In genomic region chr7:82234457-82235049, GRCh38 we compare ENCODE assay signal across 8 cellular contexts.
DNase-seq lines count a peak whose midpoint lies in the region; ATAC-seq and TF ChIP-seq lines count a peak whose summit lies in the region.

No MANE protein-coding gene starts in this region.

- no peaks in the 10 kb centered on the region for H4K20me1 ChIP-seq in SK-N-SH (ENCODE audit: insufficient read depth)

- H3K4me2 ChIP-seq in SK-N-SH, result no peak overlapping the region

- no peak overlapping the region for H3K9ac ChIP-seq in SK-N-SH

- H3K27ac ChIP-seq in SK-N-SH (ENCODE audit: low read depth in 2 of 2, low read length in 1 of 2) (peak overlapping the region in 1 of 2 experiments; percentile 69; a peak in 2 of 4 replicates), thyroid gland (no peak overlapping the region)

- no peak for ATAC-seq in GM18861 (IDR thresholded peaks at IDR 0.05; ENCODE audit: unreplicated experiment)

- H3K36me3 ChIP-seq in SK-N-SH (replicated peaks in 1 of 2; ENCODE audit: control insufficient read depth in 1 of 2, insufficient read depth in 2 of 2, low read length in 1 of 2) (no peaks in the 10 kb centered on the region), thyroid gland (no peaks in the 10 kb centered on the region)

- H3K4me1 ChIP-seq in SK-N-SH (ENCODE audit: control insufficient read depth in 1 of 2, insufficient read depth in 2 of 2, low read depth in 1 of 2, low read length in 1 of 2), result peaks cover 13 to 30% of the 10 kb centered on the region in 2 experiments; a peak in 3 of 4 replicates
- no peaks in the 10 kb centered on the region for H3K4me1 ChIP-seq in thyroid gland

- CTCF ChIA-PET in SK-N-SH (lab: Yijun Ruan, JAX), result interaction anchor here (0.6 to 2.8 kb wide), 58 partner anchors 8 to 734 kb away, joined by 3 to 29 read pairs (median 4); no protein-coding TSS in a partner anchor

- no peaks in the 10 kb centered on the region for H3K79me2 ChIP-seq in SK-N-SH (ENCODE audit: insufficient read depth)

- POLR2A ChIA-PET in SK-N-SH (lab: Yijun Ruan, JAX), result no interaction called here

- no peak for TF ChIP-seq POLR2A in thyroid gland (IDR thresholded peaks at IDR 0.05)

- H3K9me2 ChIP-seq in SK-N-SH, result no peaks in the 10 kb centered on the region

- no peaks in the 10 kb centered on the region for H3K27me3 ChIP-seq in SK-N-SH (ENCODE audit: insufficient read depth)
- no peaks in the 10 kb centered on the region for H3K27me3 ChIP-seq in thyroid gland

- TF ChIP-seq CTCF in GM12872 (IDR thresholded peaks at IDR 0.05; ENCODE audit: insufficient read depth, low read depth, low read length), result peak; percentile 39; the same call in 2 of the 3 replicates
- TF ChIP-seq CTCF in SK-N-SH (IDR thresholded peaks at IDR 0.05), result peak; percentile 97
- peak in 5 of 6 experiments; percentile 31 to 71 (median 58) for TF ChIP-seq CTCF in thyroid gland (IDR thresholded peaks at IDR 0.05)

- peaks cover 12% of the 10 kb centered on the region for H3F3A ChIP-seq in SK-N-SH (replicated peaks; ENCODE audit: insufficient read depth)

- DNase-seq in NCI-H1092 (lab: John Stamatoyannopoulos, UW) (peak; percentile 42), SK-N-SH (peak; percentile 22), foreskin melanocyte (peak; percentile 18), thyroid gland (no peak), HPDE6-E6E7 (ENCODE audit: extremely low spot score) (no peak)
- DNase-seq in activated CD4-positive, CD25-positive, alpha-beta regulatory T cell (lab: John Stamatoyannopoulos, UW), result no peak

- H3K9me3 ChIP-seq in SK-N-SH (no peaks in the 10 kb centered on the region), thyroid gland (no peaks in the 10 kb centered on the region)

- intact Hi-C loops in thyroid gland (cut with DNase I), result loop anchor here (10.0 kb wide), 1 partner anchor 240 kb away; no protein-coding TSS in a partner anchor

- 33% methylated on average over 4 of the region's 4 CpGs for WGBS in SK-N-SH (ENCODE audit: low lambda C conversion rate)
- 47 to 53% methylated on average over 4 of the region's 4 CpGs for WGBS in thyroid gland, 2 donors

- H3K4me3 ChIP-seq in SK-N-SH (ENCODE audit: low read depth in 2 of 2, low read length in 1 of 2), result no peak overlapping the region
- no peak overlapping the region for H3K4me3 ChIP-seq in thyroid gland (replicated peaks in 1 of 3)

- peak in 1 of 2 experiments; percentile 9; a peak in 1 of 4 replicates for TF ChIP-seq EP300 in SK-N-SH (IDR thresholded peaks at IDR 0.05; ENCODE audit: borderline replicate concordance in 1 of 2, low read depth in 1 of 2, low read length in 1 of 2)

- TF ChIP-seq RAD21 in SK-N-SH (IDR thresholded peaks at IDR 0.05; ENCODE audit: low read length), result peak; percentile 91

- H2AFZ ChIP-seq in SK-N-SH (ENCODE audit: low read depth), result no peak overlapping the region

TF ChIP-seq in SK-N-SH, 30 proteins besides CTCF, POLR2A, EP300 and RAD21:
- TF ChIP-seq YY1 (IDR thresholded peaks at IDR 0.05; ENCODE audit: low read depth) (peak; percentile 28; the same call in 1 of the 2 replicates), SMC3 (IDR thresholded peaks at IDR 0.05; ENCODE audit: low read depth, low read length) (peak; percentile 73), POLR2AphosphoS5 (IDR thresholded peaks at IDR 0.05; ENCODE audit: low read depth, low read length) (no peak), NFIC (IDR thresholded peaks at IDR 0.05; ENCODE audit: borderline replicate concordance) (0 out of 2 replicates have a peak, but pooled peaks have one; percentile 5), CHD2 (IDR thresholded peaks at IDR 0.05; ENCODE audit: low read length, partially characterized antibody) (peak; percentile 16), MXI1 (IDR thresholded peaks at IDR 0.05; ENCODE audit: low read depth, low read length) (0 out of 2 replicates have a peak, but pooled peaks have one; percentile 13), RXRA (IDR thresholded peaks at IDR 0.05; ENCODE audit: borderline replicate concordance, low read depth) (no peak), GATA2 (CRISPR knock-in tag; IDR thresholded peaks at IDR 0.05) (peak; percentile 23; the same call in 1 of the 2 replicates)

Comparison
In these comparisons a context has a peak if more than half of its experiments do, and no peak if none do; other contexts are left out.
1. CTCF ChIP-seq: peak in every context shown above with its lines; median percentile 97 in SK-N-SH; 58 in thyroid gland; 39 in GM12872.
2. DNase-seq: peak in NCI-H1092 (single experiment), SK-N-SH (single experiment) and foreskin melanocyte (single experiment); none in thyroid gland (0 of 2), activated CD4-positive, CD25-positive, alpha-beta regulatory T cell (0 of 4) and HPDE6-E6E7 (single experiment).